ENCODE assay signal across 23 cellular contexts in genomic region chr7:22223841-22224240, GRCh38.
DNase-seq lines count a peak whose midpoint lies in the region; ATAC-seq and TF ChIP-seq lines count a peak whose summit lies in the region.
"Had no signal": no experiment of that assay in that cellular context is flagged by ENCODE, and none has a peak within 500 bp of the region (broad histone marks: within the 10 kb centered on the region; RNA-seq: fewer than 3 reads in every experiment).

No MANE protein-coding gene starts in this region.

- H3K27me3 ChIP-seq in left lung (no peaks in the 10 kb centered on the region), thoracic aorta (replicated peaks; ENCODE audit: insufficient read depth) (no peaks in the 10 kb centered on the region)

- H3K27ac ChIP-seq in left lung (peak overlapping the region; percentile 20 to 39), thoracic aorta (peak overlapping the region; percentile 40 to 66)
- H3K27ac ChIP-seq: A549, GM23248, HL-60, SJSA1 had no signal

- H3K4me1 ChIP-seq in left lung (peaks cover 4 to 12% of the 10 kb centered on the region in 2 donors), thoracic aorta (ENCODE audit: control insufficient read depth in 1 of 2, low read depth in 2 of 2) (peaks cover 12 to 46% of the 10 kb centered on the region in 2 donors)
- H3K4me1 ChIP-seq: A549, SJSA1 had no signal

- peaks cover 5% of the 10 kb centered on the region for H3K27me3 Mint-ChIP-seq in activated T-helper 2 cell treated with anti-CD3 and anti-CD28 coated beads, Interferon-gamma antibody, Interleukin-2, Interleukin-4, amounts not matched to agents 10 μg/mL and 5 μg/mL and 100 μg/mL, durations not matched to agents 14 hours and 24 hours and 36 hours (ENCODE audit: low read depth)

- TF ChIP-seq CTCF in cardiac fibroblast (IDR thresholded peaks at IDR 0.05; ENCODE audit: low read depth, low read length) (no peak), left lung (IDR thresholded peaks at IDR 0.05) (no peak), thoracic aorta (IDR thresholded peaks at IDR 0.05) (no peak)

- no peak overlapping the region for H3K27ac Mint-ChIP-seq in activated T-helper 2 cell treated with anti-CD3 and anti-CD28 coated beads, Interferon-gamma antibody, Interleukin-2, Interleukin-4, amounts not matched to agents 10 μg/mL and 5 μg/mL and 100 μg/mL, durations not matched to agents 14 hours and 24 hours and 36 hours
- H3K27ac Mint-ChIP-seq: CD4-positive, CD25-positive, alpha-beta regulatory T cell; H9 had no signal

- DNase-seq in EL = peak; percentile 5
- peak; percentile 9 to 10 for DNase-seq in cardiac fibroblast (ENCODE audit: low read depth in 2 of 2)
- no peak for DNase-seq in left lung
- DNase-seq in thoracic aorta (ENCODE audit: low spot score) = no peak
- DNase-seq in activated T-helper 2 cell treated with anti-CD3 and anti-CD28 coated beads, Interferon-gamma antibody, Interleukin-2, Interleukin-4, amounts not matched to agents 10 μg/mL and 5 μg/mL and 100 μg/mL, durations not matched to agents 14 hours and 24 hours and 36 hours (ENCODE audit: low spot score) = no peak
- no peak for DNase-seq in HT-29 (ENCODE audit: low spot score)
- DNase-seq: CD4-positive, CD25-positive, alpha-beta regulatory T cell; COR-L47; DMS79 treated with DMSO at 0.1 percent for 48 hours; GM23248; H9; MV-4-11; NCI-H1105 treated with DMSO at 0.1 percent for 48 hours; NCI-H1694; NCI-H2081; NCI-H2171; NCI-H345; NCI-H524 had no signal

- no peaks in the 10 kb centered on the region for H3K36me3 Mint-ChIP-seq in activated T-helper 2 cell treated with anti-CD3 and anti-CD28 coated beads, Interferon-gamma antibody, Interleukin-2, Interleukin-4, amounts not matched to agents 10 μg/mL and 5 μg/mL and 100 μg/mL, durations not matched to agents 14 hours and 24 hours and 36 hours (ENCODE audit: low read depth)
- H3K36me3 Mint-ChIP-seq: CD4-positive, CD25-positive, alpha-beta regulatory T cell had no signal

- no peaks in the 10 kb centered on the region for H3K9me3 ChIP-seq in left lung
- no peaks in the 10 kb centered on the region for H3K9me3 ChIP-seq in thoracic aorta
- H3K9me3 ChIP-seq: A549, SJSA1 had no signal

- H3K4me3 ChIP-seq in cardiac fibroblast (replicated peaks in 1 of 2; ENCODE audit: low read depth in 2 of 2, low read length in 2 of 2) (no peak overlapping the region), left lung (no peak overlapping the region), thoracic aorta (no peak overlapping the region)
- H3K4me3 ChIP-seq: A549, GM23248, SJSA1 had no signal

- no peaks in the 10 kb centered on the region for H3K9me3 Mint-ChIP-seq in activated T-helper 2 cell treated with anti-CD3 and anti-CD28 coated beads, Interferon-gamma antibody, Interleukin-2, Interleukin-4, amounts not matched to agents 10 μg/mL and 5 μg/mL and 100 μg/mL, durations not matched to agents 14 hours and 24 hours and 36 hours
- H3K9me3 Mint-ChIP-seq: CD4-positive, CD25-positive, alpha-beta regulatory T cell had no signal

- H3K4me3 Mint-ChIP-seq in activated T-helper 2 cell treated with anti-CD3 and anti-CD28 coated beads, Interferon-gamma antibody, Interleukin-2, Interleukin-4, amounts not matched to agents 10 μg/mL and 5 μg/mL and 100 μg/mL, durations not matched to agents 14 hours and 24 hours and 36 hours (ENCODE audit: low read depth) = no peak overlapping the region
- H3K4me3 Mint-ChIP-seq: CD4-positive, CD25-positive, alpha-beta regulatory T cell; H9 had no signal

- no peaks in the 10 kb centered on the region for H3K4me1 Mint-ChIP-seq in activated T-helper 2 cell treated with anti-CD3 and anti-CD28 coated beads, Interferon-gamma antibody, Interleukin-2, Interleukin-4, amounts not matched to agents 10 μg/mL and 5 μg/mL and 100 μg/mL, durations not matched to agents 14 hours and 24 hours and 36 hours (ENCODE audit: low read depth)
- H3K4me1 Mint-ChIP-seq: CD4-positive, CD25-positive, alpha-beta regulatory T cell; H9 had no signal

- H3K36me3 ChIP-seq in left lung (no peaks in the 10 kb centered on the region), thoracic aorta (no peaks in the 10 kb centered on the region)
- H3K36me3 ChIP-seq: SJSA1 had no signal

- peak; percentile 47 for ATAC-seq in left lung
- ATAC-seq in thoracic aorta (ENCODE audit: insufficient number of reproducible peaks, low FRiP score, low read depth) = no peak
- ATAC-seq in GM18520 (IDR thresholded peaks at IDR 0.05; ENCODE audit: unreplicated experiment) = no peak
- ATAC-seq: A549, Right ventricle myocardium inferior had no signal

- intact Hi-C loops in left lung (cut with DNase I) = no loop called here
- intact Hi-C loops in activated T-helper 2 cell treated with anti-CD3 and anti-CD28 coated beads, Interferon-gamma antibody, Interleukin-2, Interleukin-4, amounts not matched to agents 10 μg/mL and 5 μg/mL and 100 μg/mL, durations not matched to agents 14 hours and 24 hours and 36 hours (cut with micrococcal nuclease) = no loop called here

Comparison
In these comparisons a context has a peak if more than half of its experiments do, and no peak if none do; other contexts are left out.
1. DNase-seq: peak in EL (single experiment) and cardiac fibroblast (2 of 2); none in left lung (0 of 2), thoracic aorta (single experiment), activated T-helper 2 cell treated with anti-CD3 and anti-CD28 coated beads, Interferon-gamma antibody, Interleukin-2, Interleukin-4, amounts not matched to agents 10 μg/mL and 5 μg/mL and 100 μg/mL, durations not matched to agents 14 hours and 24 hours and 36 hours (single experiment) and HT-29 (single experiment).